Comparison of ENCODE assay signal across 8 cellular contexts in the genomic region with DNA sequence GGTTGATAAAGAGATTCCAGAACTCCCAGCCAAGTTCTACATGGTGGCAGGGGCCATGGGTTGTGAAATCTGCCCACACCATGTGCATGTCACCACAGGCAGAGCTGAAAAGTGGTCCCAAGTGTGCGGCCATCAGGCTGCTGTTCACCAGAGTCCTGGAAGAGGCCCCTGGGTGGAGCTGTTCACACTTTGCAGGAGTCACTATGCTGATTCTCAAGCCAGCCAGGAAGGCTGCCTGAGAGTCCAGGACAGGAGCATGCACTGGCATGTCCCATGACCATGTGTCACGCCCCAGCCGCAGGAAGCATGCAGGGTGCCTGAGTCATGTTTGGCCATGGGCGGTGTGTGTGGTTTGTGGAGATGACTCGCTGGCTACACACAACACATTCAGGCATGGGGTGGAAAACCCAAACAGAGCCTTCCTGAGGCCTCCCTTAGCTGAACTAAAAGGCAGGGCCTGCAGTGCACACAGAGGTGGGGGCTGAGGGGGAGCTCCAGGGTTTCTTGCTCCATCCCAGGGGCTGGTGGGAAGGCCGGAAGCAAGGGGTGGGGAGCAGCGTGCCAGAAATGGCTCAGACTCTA. TPM values are rescaled to one million over a fixed set of nuclear protein-coding genes. Genes with fewer than 3 reads are reported as not detected.
DNase-seq lines count a peak whose midpoint lies in the region; ATAC-seq and TF ChIP-seq lines count a peak whose summit lies in the region.

No MANE protein-coding gene starts in this region.

- CTCF ChIA-PET in AG04449 (lab: Yijun Ruan, JAX) (interaction anchor here (0.7 to 17.1 kb wide), 13 partner anchors 9 to 292 kb away, joined by 3 to 449 read pairs (median 4); no protein-coding TSS in a partner anchor), MCF 10A (lab: Yijun Ruan, JAX) (interaction anchor here (0.6 to 15.1 kb wide), 16 partner anchors 17 to 309 kb away, joined by 3 to 230 read pairs (median 5); partner anchors contain the start of gene VPS37B)

- no peaks in the 10 kb centered on the region for H3K9me3 Mint-ChIP-seq in MCF 10A (ENCODE audit: unreplicated experiment)

- peak overlapping the region; percentile 93 for H3K27ac Mint-ChIP-seq in MCF 10A (ENCODE audit: low read depth, unreplicated experiment)

- no peaks in the 10 kb centered on the region for H3K27me3 Mint-ChIP-seq in MCF 10A (ENCODE audit: insufficient read depth, unreplicated experiment)

- H3K4me3 ChIP-seq in AG04449 (ENCODE audit: low read depth, low read length) (no peak overlapping the region), WI38 (ENCODE audit: low read depth, low read length) (no peak overlapping the region), lower leg skin (ENCODE audit: low read depth, poor library complexity, severe bottlenecking) (no peak overlapping the region)

- 10 to 26% methylated on average over 4 to 7 of the region's 7 CpGs for WGBS in lower leg skin, 2 donors

- intact Hi-C loops in MCF 10A (cut with micrococcal nuclease): loop anchor here (1.0 to 2.0 kb wide), 2 partner anchors 30 to 58 kb away; no protein-coding TSS in a partner anchor
- intact Hi-C loops in lower leg skin (cut with DNase I; ENCODE audit: low total_unique reads): no loop called here

- BruUV-seq in MCF 10A (replicated peaks; lab: Mats Ljungman, UMichigan): no TSS peak

- peaks cover 47% of the 10 kb centered on the region for H3K4me1 Mint-ChIP-seq in MCF 10A (ENCODE audit: insufficient read depth, unreplicated experiment)

- POLR2A ChIA-PET in AG04449 (lab: Yijun Ruan, JAX) (interaction anchor here (0.7 to 1.5 kb wide), 6 partner anchors 42 to 324 kb away, joined by 3 to 8 read pairs (median 4); partner anchors contain the start of genes MPHOSPH9 and MTRFR), MCF 10A (lab: Yijun Ruan, JAX) (interaction anchor here (0.7 to 11.2 kb wide), 24 partner anchors 9 to 292 kb away, joined by 3 to 240 read pairs (median 4); partner anchors contain the start of genes ABCB9, MPHOSPH9, MTRFR and OGFOD2)

- TF ChIP-seq CTCF in AG04449 (IDR thresholded peaks at IDR 0.05; ENCODE audit: insufficient read depth, low read length, missing control alignments) (peak; percentile 49), WI38 (IDR thresholded peaks at IDR 0.05; ENCODE audit: low read depth, low read length) (peak; percentile 42; the same call in 1 of the 2 replicates), MCF 10A (IDR thresholded peaks at IDR 0.05; ENCODE audit: unreplicated experiment) (peak; percentile 22), lower leg skin (IDR thresholded peaks at IDR 0.05) (no peak)

- ATAC-seq in GM19043 (IDR thresholded peaks at IDR 0.05; ENCODE audit: low read depth, unreplicated experiment) (peak; percentile 58), HG02884 (IDR thresholded peaks at IDR 0.05; ENCODE audit: unreplicated experiment) (no peak)

- DNase-seq in AG04449 (ENCODE audit: low read depth, low spot score) (peak; percentile 97), HT1080 (ENCODE audit: low read depth) (peak; percentile 100), MCF 10A (ENCODE audit: unreplicated experiment) (peak; percentile 100), lower leg skin (ENCODE audit: low spot score in 2 of 2) (peak; percentile 98 to 99)
- peak; percentile 72 for DNase-seq in stimulated activated CD8-positive, alpha-beta memory T cell treated with anti-CD3 and anti-CD28 coated beads, Interleukin-12 subunit alpha, Interleukin-12 subunit beta, amount 100 ng/mL, for 4 hours (ENCODE audit: low read depth)

- H3K36me3 Mint-ChIP-seq in MCF 10A (ENCODE audit: insufficient read depth, unreplicated experiment): peaks cover 6% of the 10 kb centered on the region

- no peak for TF ChIP-seq POLR2A in lower leg skin (IDR thresholded peaks at IDR 0.05)

- H3K4me3 Mint-ChIP-seq in MCF 10A (ENCODE audit: unreplicated experiment): peak overlapping the region; percentile 46

RNA-seq across cellular contexts. Expression of gene ABCB9, which starts 19.5 kb away (rescaled TPM):
- total RNA-seq in HT1080 (2014; rRNA removed; shearing (Covaris generic)): 23.0 and 32.8 TPM in 2 replicates
- polyA plus RNA-seq in HT1080 (2015; cell fraction: cytosol; rRNA removed): 22.7 and 25.7 TPM in 2 replicates
- 26.2 and 33.0 TPM in 2 replicates for polyA plus RNA-seq in HT1080 (2015; cell fraction: nucleus; rRNA removed)
- total RNA-seq in MCF 10A (2022) (1.6 and 3.2 TPM in 2 replicates), lower leg skin (10 to 100 TPM in 1 of 4 donors, 1 to 10 TPM in 3; 3.4 to 10.2 (median 7.2) TPM)

RNA-seq across cellular contexts. Expression of gene OGFOD2, which starts 28.3 kb away (rescaled TPM):
- total RNA-seq in HT1080 (2014; rRNA removed; shearing (Covaris generic)): 19.4 and 22.7 TPM in 2 replicates
- polyA plus RNA-seq in HT1080 (2015; cell fraction: cytosol; rRNA removed): 21.8 and 31.7 TPM in 2 replicates
- 51.5 and 52.7 TPM in 2 replicates for polyA plus RNA-seq in HT1080 (2015; cell fraction: nucleus; rRNA removed)
- total RNA-seq in MCF 10A (2022) (17.5 and 22.5 TPM in 2 replicates), lower leg skin (10 to 100 TPM in 3 of 4 donors, 1 to 10 TPM in 1; 6.6 to 14.1 (median 13.0) TPM)

RNA-seq across cellular contexts. Expression of gene ARL6IP4, which starts 33.7 kb away (rescaled TPM):
- 237 and 253 TPM in 2 replicates for total RNA-seq in HT1080 (2014; rRNA removed; shearing (Covaris generic))
- polyA plus RNA-seq in HT1080 (2015; cell fraction: cytosol; rRNA removed): 189 and 217 TPM in 2 replicates
- 140 and 151 TPM in 2 replicates for polyA plus RNA-seq in HT1080 (2015; cell fraction: nucleus; rRNA removed)
- 198 and 238 TPM in 2 replicates for total RNA-seq in MCF 10A (2022)
- 100 to 1,000 TPM; 129 to 188 (median 167) TPM for total RNA-seq in lower leg skin

RNA-seq across cellular contexts. Expression of gene VPS37B, which starts 50.9 kb away (rescaled TPM):
- total RNA-seq in HT1080 (2014; rRNA removed; shearing (Covaris generic)): 62.9 and 87.4 TPM in 2 replicates
- polyA plus RNA-seq in HT1080 (2015; cell fraction: cytosol; rRNA removed): 75.8 and 89.1 TPM in 2 replicates
- 53.5 and 55.6 TPM in 2 replicates for polyA plus RNA-seq in HT1080 (2015; cell fraction: nucleus; rRNA removed)
- total RNA-seq in MCF 10A (2022) (33.8 and 37.6 TPM in 2 replicates), lower leg skin (10 to 100 TPM; 27.7 to 47.8 (median 42.3) TPM)

Comparison
In these comparisons a context has a peak if more than half of its experiments do, and no peak if none do; other contexts are left out.
1. CTCF ChIP-seq: peak in AG04449 (single experiment), WI38 (single experiment) and MCF 10A (single experiment); none in lower leg skin (0 of 3).
2. Peak in every context shown above with its lines, with median percentiles within 50 percentile points of each other: DNase-seq.